In genomic region chr13:19927117-19927734, GRCh38 we compare ENCODE assay signal across 8 cellular contexts. TPM values are rescaled to one million over a fixed set of nuclear protein-coding genes. Genes with fewer than 3 reads are reported as not detected.
A peak's percentile ranks its signal among the peaks of the same experiment; 100 is the strongest.
DNase-seq lines count a peak whose midpoint lies in the region; ATAC-seq and TF ChIP-seq lines count a peak whose summit lies in the region.

No MANE protein-coding gene starts in this region.

- H3K4me1 Mint-ChIP-seq in GM23338 = no peaks in the 10 kb centered on the region
- H3K4me1 Mint-ChIP-seq in type B pancreatic cell (ENCODE audit: unreplicated experiment) = no peaks in the 10 kb centered on the region

- H3K4me2 ChIP-seq in GM23338 = no peak overlapping the region

- peak; percentile 11 for DNase-seq in AG08396 (ENCODE audit: low spot score)
- peak; percentile 50 for DNase-seq in GM23338 (ENCODE audit: low spot score)
- peak; percentile 11 for DNase-seq in RPMI8226
- DNase-seq in glomerular visceral epithelial cell (ENCODE audit: extremely low spot score) = peak; percentile 23
- no peak for DNase-seq in type B pancreatic cell (ENCODE audit: extremely low spot score, unreplicated experiment)
- no peak for DNase-seq in activated effector memory CD4-positive, alpha-beta T cell treated with anti-CD3 and anti-CD28 coated beads, Interleukin-2, amount 50 U/mL, for 16 hours
- DNase-seq in right cardiac atrium = no peak

- peaks cover 3% of the 10 kb centered on the region for H3K27me3 Mint-ChIP-seq in GM23338 (ENCODE audit: insufficient read depth, low read depth, poor library complexity)
- H3K27me3 Mint-ChIP-seq in type B pancreatic cell = no peaks in the 10 kb centered on the region

- intact Hi-C loops in right cardiac atrium (cut with DNase I) = no loop called here

- TF ChIP-seq CTCF in GM23338 (conservative IDR thresholded peaks at IDR 0.05; ENCODE audit: low read depth in 2 of 2) (peak; percentile 50 to 69), type B pancreatic cell (conservative IDR thresholded peaks at IDR 0.05) (peak; percentile 64)

- H3K9me3 ChIP-seq in right cardiac atrium (ENCODE audit: control insufficient read depth, low read length) = no peaks in the 10 kb centered on the region

- H3K27ac ChIP-seq in GM23338 (ENCODE audit: low read depth) (no peak overlapping the region), right cardiac atrium (ENCODE audit: low read length) (no peak overlapping the region)

- no peaks in the 10 kb centered on the region for H3K4me1 ChIP-seq in GM23338 (ENCODE audit: insufficient read depth)
- H3K4me1 ChIP-seq in right cardiac atrium (ENCODE audit: control insufficient read depth, insufficient read depth, low read length) = no peaks in the 10 kb centered on the region

- no peaks in the 10 kb centered on the region for H3K36me3 Mint-ChIP-seq in GM23338 (ENCODE audit: low read depth)
- no peaks in the 10 kb centered on the region for H3K36me3 Mint-ChIP-seq in type B pancreatic cell

- H3K27ac Mint-ChIP-seq in GM23338 (no peak overlapping the region), type B pancreatic cell (no peak overlapping the region)

- no peaks in the 10 kb centered on the region for H3K79me2 ChIP-seq in GM23338 (replicated peaks; ENCODE audit: insufficient read depth)

- ATAC-seq in GM23338 = peak; percentile 31; the same call in 2 of the 3 replicates
- no peak for ATAC-seq in GM19035 (IDR thresholded peaks at IDR 0.05; ENCODE audit: unreplicated experiment)
- no peak for ATAC-seq in right cardiac atrium

- no peak overlapping the region for H2AFZ ChIP-seq in GM23338

- no peaks in the 10 kb centered on the region for H3F3A ChIP-seq in GM23338 (replicated peaks; ENCODE audit: low read depth)

- H3K4me3 ChIP-seq in GM23338 (no peak overlapping the region), right cardiac atrium (ENCODE audit: low read length) (no peak overlapping the region)

- no peaks in the 10 kb centered on the region for H3K9me2 ChIP-seq in GM23338 (ENCODE audit: insufficient read depth)

- H4K20me1 ChIP-seq in GM23338 (replicated peaks; ENCODE audit: insufficient read depth) = no peaks in the 10 kb centered on the region

- H3K9me3 Mint-ChIP-seq in GM23338 (no peaks in the 10 kb centered on the region), type B pancreatic cell (no peaks in the 10 kb centered on the region)

- 37% methylated on average over 4 of the region's 4 CpGs for WGBS in right cardiac atrium

- H3K4me3 Mint-ChIP-seq in GM23338 (no peak overlapping the region), type B pancreatic cell (no peak overlapping the region)

- no peaks in the 10 kb centered on the region for H3K36me3 ChIP-seq in GM23338 (ENCODE audit: insufficient read depth)

- H3K27me3 ChIP-seq in GM23338 (ENCODE audit: insufficient read depth) = no peaks in the 10 kb centered on the region
- no peaks in the 10 kb centered on the region for H3K27me3 ChIP-seq in right cardiac atrium (ENCODE audit: control insufficient read depth, insufficient read depth)

TF ChIP-seq in GM23338, 12 proteins besides CTCF, POLR2A, EP300 and RAD21:
- no peak for TF ChIP-seq ZNF331 (CRISPR knock-in tag; IDR thresholded peaks at IDR 0.05; ENCODE audit: low read depth)
- no peak for TF ChIP-seq EZH2 (IDR thresholded peaks at IDR 0.05; ENCODE audit: low read depth, unreplicated experiment)
- TF ChIP-seq ZNF114 (CRISPR knock-in tag; IDR thresholded peaks at IDR 0.05) = no peak
- no peak for TF ChIP-seq NANOG (IDR thresholded peaks at IDR 0.05; ENCODE audit: borderline replicate concordance)
- no peak for TF ChIP-seq POLR2AphosphoS5 (IDR thresholded peaks at IDR 0.05; ENCODE audit: low read depth)
- TF ChIP-seq STAT1 (IDR thresholded peaks at IDR 0.05; ENCODE audit: unreplicated experiment) = no peak
- no peak for TF ChIP-seq JUNB (IDR thresholded peaks at IDR 0.05; ENCODE audit: unreplicated experiment)
- TF ChIP-seq EZH2phosphoT487 (IDR thresholded peaks at IDR 0.05; ENCODE audit: unreplicated experiment) = no peak

RNA-seq across cellular contexts. Expression of gene ZMYM2, which starts 31.3 kb away (rescaled TPM):
- total RNA-seq in GM23338 (2014; rRNA removed; shearing (Covaris generic)) = 153 and 159 TPM in 2 replicates
- polyA plus RNA-seq in GM23338 (2016; fragmentation: Nextera tagmentation; extraction: Ambion mirVana) (63.6 and 87.9 TPM in 2 replicates), right cardiac atrium (17.2 TPM)
- total RNA-seq in type B pancreatic cell (ENCODE audit: low replicate concordance) (93.0 and 108 TPM in 2 replicates), right cardiac atrium (10 to 100 TPM; 52.6 to 71.4 (median 58.0) TPM)

Comparison
In these comparisons a context has a peak if more than half of its experiments do, and no peak if none do; other contexts are left out.
1. DNase-seq: peak in AG08396 (single experiment), GM23338 (single experiment), RPMI8226 (single experiment) and glomerular visceral epithelial cell (single experiment); none in type B pancreatic cell (single experiment), activated effector memory CD4-positive, alpha-beta T cell treated with anti-CD3 and anti-CD28 coated beads, Interleukin-2, amount 50 U/mL, for 16 hours (single experiment) and right cardiac atrium (0 of 3).